In the genomic region with DNA sequence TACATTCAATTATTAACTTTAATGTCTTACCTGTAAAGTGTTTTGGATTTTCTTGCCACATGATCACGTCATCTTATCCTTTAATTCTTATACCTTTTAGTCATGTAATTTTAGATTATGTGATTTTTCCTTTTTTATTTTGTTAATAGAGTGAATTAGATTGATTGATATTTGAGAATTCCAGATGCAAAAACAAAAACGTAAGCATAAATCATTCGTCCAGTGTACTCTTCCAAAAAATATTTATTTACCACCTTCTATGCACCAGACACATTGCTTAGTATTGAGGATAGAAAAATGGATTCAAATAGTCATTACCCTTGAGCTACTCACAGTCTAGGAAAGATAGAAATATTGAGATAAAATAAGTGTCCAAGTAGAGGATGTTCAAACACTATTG, we compare ENCODE assay signal across 3 cellular contexts.
TF ChIP-seq lines count a peak whose summit lies in the region.

No MANE protein-coding gene starts in this region.

TF ChIP-seq in HepG2, 621 proteins besides CTCF, POLR2A, EP300 and RAD21:
- TF ChIP-seq MAFK (conservative IDR thresholded peaks at IDR 0.05 in 1 of 2, IDR thresholded peaks at IDR 0.05 in 1 of 2; ENCODE audit: low read length in 2 of 2) (peak; percentile 15 to 56; a peak in 2 of 4 replicates), ATF7 (IDR thresholded peaks at IDR 0.05) (0 out of 2 replicates have a peak, but pooled peaks have one; percentile 16), ATF7 (CRISPR knock-in tag; IDR thresholded peaks at IDR 0.05) (no peak), MTA1 (CRISPR knock-in tag; IDR thresholded peaks at IDR 0.05; ENCODE audit: borderline replicate concordance) (no peak), MAFF (IDR thresholded peaks at IDR 0.05; ENCODE audit: low read depth, low read length) (peak; percentile 41), FOXA1 (IDR thresholded peaks at IDR 0.05) (no peak), FOXA1 (CRISPR knock-in tag; IDR thresholded peaks at IDR 0.05) (no peak)

TF ChIP-seq in A549, 52 proteins besides CTCF, POLR2A, EP300 and RAD21:
- TF ChIP-seq CBX2 (IDR thresholded peaks at IDR 0.05; ENCODE audit: borderline replicate concordance, low read depth) (no peak), MAFK (IDR thresholded peaks at IDR 0.05; ENCODE audit: partially characterized antibody) (peak; percentile 6)
- TF ChIP-seq, protein P1, sequence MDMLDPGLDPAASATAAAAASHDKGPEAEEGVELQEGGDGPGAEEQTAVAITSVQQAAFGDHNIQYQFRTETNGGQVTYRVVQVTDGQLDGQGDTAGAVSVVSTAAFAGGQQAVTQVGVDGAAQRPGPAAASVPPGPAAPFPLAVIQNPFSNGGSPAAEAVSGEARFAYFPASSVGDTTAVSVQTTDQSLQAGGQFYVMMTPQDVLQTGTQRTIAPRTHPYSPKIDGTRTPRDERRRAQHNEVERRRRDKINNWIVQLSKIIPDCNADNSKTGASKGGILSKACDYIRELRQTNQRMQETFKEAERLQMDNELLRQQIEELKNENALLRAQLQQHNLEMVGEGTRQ (IDR thresholded peaks at IDR 0.05) = no peak

TF ChIP-seq in K562, 482 proteins besides CTCF, POLR2A, EP300 and RAD21:
- no peak for TF ChIP-seq ZFP1 (CRISPR knock-in tag; IDR thresholded peaks at IDR 0.05)
- TF ChIP-seq DNMT1 (IDR thresholded peaks at IDR 0.05) = no peak
- TF ChIP-seq ARNT (IDR thresholded peaks at IDR 0.05) = no peak
- 0 out of 2 replicates have a peak, but pooled peaks have one; percentile 24 for TF ChIP-seq C11orf30 (IDR thresholded peaks at IDR 0.05; ENCODE audit: low read depth)
- TF ChIP-seq ESRRB (CRISPR knock-in tag; IDR thresholded peaks at IDR 0.05; ENCODE audit: borderline replicate concordance) = no peak
- TF ChIP-seq PHB (CRISPR knock-in tag; IDR thresholded peaks at IDR 0.05) = no peak
- no peak for TF ChIP-seq ZNF174 (CRISPR knock-in tag; IDR thresholded peaks at IDR 0.05)
- TF ChIP-seq SETDB1 (IDR thresholded peaks at IDR 0.05; ENCODE audit: low read length) = no peak
- TF ChIP-seq, protein P2, sequence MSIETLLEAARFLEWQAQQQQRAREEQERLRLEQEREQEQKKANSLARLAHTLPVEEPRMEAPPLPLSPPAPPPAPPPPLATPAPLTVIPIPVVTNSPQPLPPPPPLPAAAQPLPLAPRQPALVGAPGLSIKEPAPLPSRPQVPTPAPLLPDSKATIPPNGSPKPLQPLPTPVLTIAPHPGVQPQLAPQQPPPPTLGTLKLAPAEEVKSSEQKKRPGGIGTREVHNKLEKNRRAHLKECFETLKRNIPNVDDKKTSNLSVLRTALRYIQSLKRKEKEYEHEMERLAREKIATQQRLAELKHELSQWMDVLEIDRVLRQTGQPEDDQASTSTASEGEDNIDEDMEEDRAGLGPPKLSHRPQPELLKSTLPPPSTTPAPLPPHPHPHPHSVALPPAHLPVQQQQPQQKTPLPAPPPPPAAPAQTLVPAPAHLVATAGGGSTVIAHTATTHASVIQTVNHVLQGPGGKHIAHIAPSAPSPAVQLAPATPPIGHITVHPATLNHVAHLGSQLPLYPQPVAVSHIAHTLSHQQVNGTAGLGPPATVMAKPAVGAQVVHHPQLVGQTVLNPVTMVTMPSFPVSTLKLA (conservative IDR thresholded peaks at IDR 0.05) = no peak
- no peak for TF ChIP-seq ZNF75A (CRISPR knock-in tag; IDR thresholded peaks at IDR 0.05)
- no peak for TF ChIP-seq PML (IDR thresholded peaks at IDR 0.05; ENCODE audit: low read length)
- TF ChIP-seq FOXJ2 (tag; IDR thresholded peaks at IDR 0.05) = no peak
- TF ChIP-seq ZNF785 (CRISPR knock-in tag; IDR thresholded peaks at IDR 0.05) = no peak
- TF ChIP-seq XRCC5 (IDR thresholded peaks at IDR 0.05; ENCODE audit: low read depth, low read length) = no peak
- peak; percentile 49 for TF ChIP-seq MAFF (IDR thresholded peaks at IDR 0.05; ENCODE audit: low read length)
- TF ChIP-seq ZNF316 (IDR thresholded peaks at IDR 0.05) = peak; percentile 69
- no peak for TF ChIP-seq NFATC3 (IDR thresholded peaks at IDR 0.05)
- TF ChIP-seq, protein P3, sequence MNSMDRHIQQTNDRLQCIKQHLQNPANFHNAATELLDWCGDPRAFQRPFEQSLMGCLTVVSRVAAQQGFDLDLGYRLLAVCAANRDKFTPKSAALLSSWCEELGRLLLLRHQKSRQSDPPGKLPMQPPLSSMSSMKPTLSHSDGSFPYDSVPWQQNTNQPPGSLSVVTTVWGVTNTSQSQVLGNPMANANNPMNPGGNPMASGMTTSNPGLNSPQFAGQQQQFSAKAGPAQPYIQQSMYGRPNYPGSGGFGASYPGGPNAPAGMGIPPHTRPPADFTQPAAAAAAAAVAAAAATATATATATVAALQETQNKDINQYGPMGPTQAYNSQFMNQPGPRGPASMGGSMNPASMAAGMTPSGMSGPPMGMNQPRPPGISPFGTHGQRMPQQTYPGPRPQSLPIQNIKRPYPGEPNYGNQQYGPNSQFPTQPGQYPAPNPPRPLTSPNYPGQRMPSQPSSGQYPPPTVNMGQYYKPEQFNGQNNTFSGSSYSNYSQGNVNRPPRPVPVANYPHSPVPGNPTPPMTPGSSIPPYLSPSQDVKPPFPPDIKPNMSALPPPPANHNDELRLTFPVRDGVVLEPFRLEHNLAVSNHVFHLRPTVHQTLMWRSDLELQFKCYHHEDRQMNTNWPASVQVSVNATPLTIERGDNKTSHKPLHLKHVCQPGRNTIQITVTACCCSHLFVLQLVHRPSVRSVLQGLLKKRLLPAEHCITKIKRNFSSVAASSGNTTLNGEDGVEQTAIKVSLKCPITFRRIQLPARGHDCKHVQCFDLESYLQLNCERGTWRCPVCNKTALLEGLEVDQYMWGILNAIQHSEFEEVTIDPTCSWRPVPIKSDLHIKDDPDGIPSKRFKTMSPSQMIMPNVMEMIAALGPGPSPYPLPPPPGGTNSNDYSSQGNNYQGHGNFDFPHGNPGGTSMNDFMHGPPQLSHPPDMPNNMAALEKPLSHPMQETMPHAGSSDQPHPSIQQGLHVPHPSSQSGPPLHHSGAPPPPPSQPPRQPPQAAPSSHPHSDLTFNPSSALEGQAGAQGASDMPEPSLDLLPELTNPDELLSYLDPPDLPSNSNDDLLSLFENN (IDR thresholded peaks at IDR 0.05; ENCODE audit: low read depth in 2 of 2, low read length in 2 of 2) = no peak
- no peak for TF ChIP-seq SNIP1 (IDR thresholded peaks at IDR 0.05; ENCODE audit: low read depth)
- TF ChIP-seq MAFG (tag; conservative IDR thresholded peaks at IDR 0.05) = 0 out of 2 replicates have a peak, but pooled peaks have one; percentile 9
